9 cellular contexts compared by ENCODE assay signal in genomic region chr1:228647523-228648444, GRCh38.
DNase-seq lines count a peak whose midpoint lies in the region; TF ChIP-seq lines count a peak whose summit lies in the region.
"Had no signal": no experiment of that assay in that cellular context is flagged by ENCODE, and none has a peak within 500 bp of the region (broad histone marks: within the 10 kb centered on the region; RNA-seq: fewer than 3 reads in every experiment).

No MANE protein-coding gene starts in this region.

- H3K9me3 ChIP-seq in mucosa of stomach (ENCODE audit: control insufficient read depth, low read length) (no peaks in the 10 kb centered on the region), vagina (no peaks in the 10 kb centered on the region)

- H3K36me3 ChIP-seq in mucosa of stomach (ENCODE audit: control insufficient read depth, insufficient read depth, low read length), result no peaks in the 10 kb centered on the region
- H3K36me3 ChIP-seq in vagina, result no peaks in the 10 kb centered on the region

- H3K27me3 ChIP-seq in mucosa of stomach (ENCODE audit: control insufficient read depth, insufficient read depth, low read length) (peaks cover 43% of the 10 kb centered on the region), vagina (no peaks in the 10 kb centered on the region)

- peak; percentile 50 for DNase-seq in NCI-H146 (lab: John Stamatoyannopoulos, UW)
- no peak for DNase-seq in NCI-H146 treated with DMSO at 0.1 percent for 48 hours (lab: John Stamatoyannopoulos, UW; ENCODE audit: unreplicated experiment)
- peak; percentile 37 for DNase-seq in NCI-H1105 treated with DMSO at 0.1 percent for 48 hours (lab: John Stamatoyannopoulos, UW)
- DNase-seq in T-helper 9 cell, result peak; percentile 7
- peak; percentile 77 for DNase-seq in epithelial cell of esophagus (ENCODE audit: low read depth)
- DNase-seq in vagina (ENCODE audit: extremely low spot score in 2 of 2), result peak in 1 of 2 donors; percentile 90
- DNase-seq in NK-92 treated with Interleukin-12 subunit alpha and Interleukin-12 subunit beta, amount 100 ng/mL, for 24 hours (lab: John Stamatoyannopoulos, UW), result no peak

- H3K27ac ChIP-seq in vagina, result no peak overlapping the region
- H3K27ac ChIP-seq: C4-2B had no signal

- TF ChIP-seq POLR2A in vagina (IDR thresholded peaks at IDR 0.05), result no peak

- peak overlapping the region; percentile 31 for H3K9ac ChIP-seq in mucosa of stomach (ENCODE audit: low read length)

- H3K4me3 ChIP-seq in epithelial cell of esophagus (ENCODE audit: low read length) (peak overlapping the region; percentile 60), mucosa of stomach (ENCODE audit: low read length) (no peak overlapping the region), vagina (peak overlapping the region; percentile 44 to 55)

- H3K4me1 ChIP-seq in mucosa of stomach (ENCODE audit: control insufficient read depth, insufficient read depth, low read length), result peaks cover 17% of the 10 kb centered on the region
- H3K4me1 ChIP-seq in vagina, result peaks cover 20% of the 10 kb centered on the region

- no peak for TF ChIP-seq CTCF in epithelial cell of esophagus (IDR thresholded peaks at IDR 0.05; ENCODE audit: insufficient read depth, low read depth, low read length, missing control alignments)
- no peak for TF ChIP-seq CTCF in vagina (IDR thresholded peaks at IDR 0.05)

- intact Hi-C loops in vagina (cut with DNase I), result no loop called here

Comparison
In these comparisons a context has a peak if more than half of its experiments do, and no peak if none do; other contexts are left out.
1. DNase-seq: peak in NCI-H146 (single experiment), NCI-H1105 treated with DMSO at 0.1 percent for 48 hours (single experiment), T-helper 9 cell (single experiment) and epithelial cell of esophagus (single experiment); none in NCI-H146 treated with DMSO at 0.1 percent for 48 hours (single experiment) and NK-92 treated with Interleukin-12 subunit alpha and Interleukin-12 subunit beta, amount 100 ng/mL, for 24 hours (single experiment).